ENCODE assay signal across 4 cellular contexts in the genomic region with DNA sequence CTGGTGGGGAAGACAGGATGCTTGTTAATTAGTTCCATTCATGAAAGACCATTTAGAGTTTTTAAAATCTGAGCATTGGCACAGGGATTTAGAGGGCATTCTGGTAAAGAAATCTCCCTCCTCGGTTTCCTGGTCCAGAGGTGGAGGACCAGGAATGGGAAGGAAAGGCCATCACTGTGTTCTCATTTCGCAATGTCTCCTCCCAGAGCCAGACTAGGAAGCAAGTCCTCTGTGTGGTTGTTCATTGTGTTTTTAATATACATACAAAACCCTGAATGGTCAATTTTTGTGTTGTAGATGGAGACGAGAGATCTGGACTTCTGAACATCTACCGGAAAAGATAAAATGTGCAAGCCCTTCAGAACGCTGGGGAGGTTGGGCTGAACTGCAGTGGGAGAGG. TPM values are rescaled to one million over a fixed set of nuclear protein-coding genes. Genes with fewer than 3 reads are reported as not detected.
"Had no signal": no experiment of that assay in that cellular context is flagged by ENCODE, and none has a peak within 500 bp of the region (broad histone marks: within the 10 kb centered on the region; RNA-seq: fewer than 3 reads in every experiment).

No MANE protein-coding gene starts in this region.

- H3K4me2 ChIP-seq: GM23338 had no signal

- H3K4me3 ChIP-seq: GM23338, K562 had no signal

- H3K9me3 Mint-ChIP-seq: GM23338, H9 had no signal

- H3K27ac Mint-ChIP-seq: GM23338, H9 had no signal

- H3K4me1 Mint-ChIP-seq: GM23338, H9 had no signal

- H3K4me3 Mint-ChIP-seq: GM23338, H9 had no signal

- DNase-seq: H9, HCEC 1CT had no signal

- H2AFZ ChIP-seq: GM23338 had no signal

- ATAC-seq: GM23338, K562 had no signal

RNA-seq across cellular contexts. Expression of a gene that starts 41.3 kb away (rescaled TPM):
- polyA plus RNA-seq: K562 had no signal
